ENCODE assay signal across 8 cellular contexts in genomic region chr1:44739361-44740178, GRCh38. TPM values are rescaled to one million over a fixed set of nuclear protein-coding genes. Genes with fewer than 3 reads are reported as not detected.
DNase-seq lines count a peak whose midpoint lies in the region; ATAC-seq, FAIRE-seq and TF ChIP-seq lines count a peak whose summit lies in the region.

TSS of gene KIF2C (plus strand) at chr1:44739837. CDS start at chr1:44739933, 96 bp downstream.

- no peaks in the 10 kb centered on the region for H3K27me3 ChIP-seq in WERI-Rb-1 (ENCODE audit: insufficient read depth, low read depth, severe bottlenecking)
- H3K27me3 ChIP-seq in bronchial epithelial cell (ENCODE audit: control insufficient read depth, insufficient read depth, low read length): no peaks in the 10 kb centered on the region
- H3K27me3 ChIP-seq in small intestine (ENCODE audit: control insufficient read depth in 2 of 2, insufficient read depth in 2 of 2, low read length in 2 of 2): no peaks in the 10 kb centered on the region

- peak; percentile 96 for DNase-seq in ACHN
- peak; percentile 99 for DNase-seq in NCI-H2227 (lab: John Stamatoyannopoulos, UW; ENCODE audit: unreplicated experiment)
- peak; percentile 98 for DNase-seq in WERI-Rb-1
- peak; percentile 93 for DNase-seq in bronchial epithelial cell (ENCODE audit: low read depth)
- DNase-seq in iPS-NIHi11 (ENCODE audit: low spot score): peak; percentile 99
- DNase-seq in small intestine: peak; percentile 97

- peaks cover 34% of the 10 kb centered on the region for H3K36me3 ChIP-seq in WERI-Rb-1
- H3K36me3 ChIP-seq in bronchial epithelial cell (ENCODE audit: control insufficient read depth, insufficient read depth, low read length): no peaks in the 10 kb centered on the region
- H3K36me3 ChIP-seq in small intestine (ENCODE audit: control insufficient read depth in 2 of 2, insufficient read depth in 2 of 2, low read length in 2 of 2): no peaks in the 10 kb centered on the region

- peaks cover 2% of the 10 kb centered on the region for H3K9me3 ChIP-seq in WERI-Rb-1 (ENCODE audit: severe bottlenecking)
- H3K9me3 ChIP-seq in small intestine (ENCODE audit: control insufficient read depth, low read depth): no peaks in the 10 kb centered on the region

- H3K4me1 ChIP-seq in small intestine (ENCODE audit: control insufficient read depth in 2 of 2, insufficient read depth in 1 of 2, low read depth in 1 of 2, low read length in 1 of 2): peaks cover 0 to 6% of the 10 kb centered on the region in 2 donors

- H3K4me3 ChIP-seq in WERI-Rb-1 (ENCODE audit: low read depth, low read length) (peak within 1 kb of the TSS; percentile 83), bronchial epithelial cell (ENCODE audit: low read depth, low read length) (peak within 1 kb of the TSS; percentile 46), small intestine (ENCODE audit: low read depth in 1 of 2, low read length in 2 of 2) (peak within 1 kb of the TSS; percentile 37 to 54)

- peak within 1 kb of the TSS; percentile 89 for H3K27ac ChIP-seq in WERI-Rb-1
- peak within 1 kb of the TSS; percentile 50 to 92 for H3K27ac ChIP-seq in small intestine (ENCODE audit: low read depth in 1 of 2, low read length in 1 of 2)

- no peak for FAIRE-seq in bronchial epithelial cell (lab: Jason Lieb, UNC)
- no peak for FAIRE-seq in small intestine (lab: Jason Lieb, UNC)

- WGBS in small intestine, 3 donors: 0% methylated on average over 57 of the region's 57 CpGs

- in situ Hi-C loops in ACHN (cut with HindIII; ENCODE audit: low pct_ligation_motif_present, low pct_unique_long_range_greater_than_20kb, low sequenced_read_pairs): no loop called here

- no peak for TF ChIP-seq CTCF in WERI-Rb-1 (IDR thresholded peaks at IDR 0.05; ENCODE audit: low read depth, low read length)
- no peak for TF ChIP-seq CTCF in bronchial epithelial cell (IDR thresholded peaks at IDR 0.05; ENCODE audit: insufficient read depth, low read length, severe bottlenecking)

- ATAC-seq in GM18873 (IDR thresholded peaks at IDR 0.05; ENCODE audit: low FRiP score, unreplicated experiment): peak; percentile 91
- ATAC-seq in HG03139 (IDR thresholded peaks at IDR 0.05; ENCODE audit: unreplicated experiment): peak; percentile 98

RNA-seq across cellular contexts. Expression of gene KIF2C, which starts in this region (rescaled TPM):
- total RNA-seq in bronchial epithelial cell: 0.79 and 1.2 TPM in 2 replicates
- 10 to 100 TPM in 1 of 3 donors, 1 to 10 TPM in 2; 1.1 to 17.7 (median 1.3) TPM for polyA plus RNA-seq in small intestine

Comparison
In these comparisons a context has a peak if more than half of its experiments do, and no peak if none do; other contexts are left out.
1. Peak in every context shown above with its lines: DNase-seq, ATAC-seq, H3K4me3 ChIP-seq and H3K27ac ChIP-seq.